Comparison of ENCODE assay signal across 12 cellular contexts in genomic region chr16:67661864-67662652, GRCh38. TPM values are rescaled to one million over a fixed set of nuclear protein-coding genes. Genes with fewer than 3 reads are reported as not detected.
A peak's percentile ranks its signal among the peaks of the same experiment; 100 is the strongest.
DNase-seq lines count a peak whose midpoint lies in the region; ATAC-seq, FAIRE-seq and TF ChIP-seq lines count a peak whose summit lies in the region.
"Had no signal": no experiment of that assay in that cellular context is flagged by ENCODE, and none has a peak within 500 bp of the region (broad histone marks: within the 10 kb centered on the region; RNA-seq: fewer than 3 reads in every experiment).

No MANE protein-coding gene starts in this region.

- H3K4me1 ChIP-seq in left ventricle myocardium inferior (peaks cover 47% of the 10 kb centered on the region), iPS-15b (ENCODE audit: control insufficient read depth, insufficient read depth, low read length) (peaks cover 4% of the 10 kb centered on the region)

- H3K27me3 ChIP-seq in left ventricle myocardium inferior (ENCODE audit: low read depth) = no peaks in the 10 kb centered on the region
- peaks cover 8% of the 10 kb centered on the region for H3K27me3 ChIP-seq in iPS-15b (ENCODE audit: control insufficient read depth, insufficient read depth, low read length)

- CTCF ChIA-PET in activated B cell treated with CpG ODN at 0.5 μM for 24 hours (lab: Charles Lee) = interaction anchor here (0.9 to 2.0 kb wide), 2 partner anchors 10 to 141 kb away, joined by 4 to 5 read pairs; no protein-coding TSS in a partner anchor

- intact Hi-C loops in left ventricle myocardium inferior (cut with micrococcal nuclease) (no loop called here), cardiac septum (cut with DNase I) (no loop called here), activated B cell treated with CpG ODN at 0.5 μM for 24 hours (cut with micrococcal nuclease) (loop anchor here (2.0 to 10.0 kb wide), 5 partner anchors 185 to 573 kb away; partner anchors contain the start of genes B3GNT9, CENPT, ESRP2 and FBXL8)

- H3K9ac ChIP-seq in iPS-15b (ENCODE audit: low read depth, low read length) = no peak overlapping the region

- peak overlapping the region; percentile 97 for H3K27ac ChIP-seq in left ventricle myocardium inferior (replicated peaks)

- no peak overlapping the region for H3K27ac Mint-ChIP-seq in activated B cell treated with CpG ODN at 0.5 μM for 24 hours
- peak overlapping the region; percentile 83 for H3K27ac Mint-ChIP-seq in stimulated activated naive B cell treated with anti-CD40 and anti-IgM and Interleukin-4, amounts not matched to agents 10 μg/mL and 1 μg/mL and 100 μg/mL, for 72 hours

- peaks cover 34% of the 10 kb centered on the region for H3K4me1 Mint-ChIP-seq in activated B cell treated with CpG ODN at 0.5 μM for 24 hours
- peaks cover 30 to 53% of the 10 kb centered on the region in 2 donors for H3K4me1 Mint-ChIP-seq in stimulated activated naive B cell treated with anti-CD40 and anti-IgM and Interleukin-4, amounts not matched to agents 10 μg/mL and 1 μg/mL and 100 μg/mL, for 72 hours

- H3K9me3 ChIP-seq in left ventricle myocardium inferior (replicated peaks) (no peaks in the 10 kb centered on the region), iPS-15b (ENCODE audit: control insufficient read depth, insufficient read depth, low read length) (no peaks in the 10 kb centered on the region)

- ATAC-seq in activated B cell treated with CpG ODN at 0.5 μM for 24 hours (ENCODE audit: low read depth) = no peak
- ATAC-seq in stimulated activated naive B cell treated with anti-CD40 and anti-IgM and Interleukin-4, amounts not matched to agents 10 μg/mL and 1 μg/mL and 100 μg/mL, for 72 hours (replicated peaks) = no peak

- DNase-seq in left ventricle myocardium inferior (no peak), cardiac septum (ENCODE audit: low spot score) (no peak), activated B cell treated with CpG ODN at 0.5 μM for 24 hours (no peak), NAMALWA (ENCODE audit: low spot score) (no peak), NCI-H748 treated with DMSO at 0.1 percent for 48 hours (lab: John Stamatoyannopoulos, UW) (no peak), urothelium cell line (ENCODE audit: low spot score) (no peak)
- DNase-seq in stimulated activated naive B cell treated with anti-CD40 and anti-IgM and Interleukin-4, amounts not matched to agents 10 μg/mL and 1 μg/mL and 100 μg/mL, for 72 hours = no peak
- DNase-seq: activated CD4-positive, CD25-positive, alpha-beta regulatory T cell; SHP77 treated with DMSO at 0.1 percent for 48 hours had no signal

- no peak overlapping the region for H3K4me3 ChIP-seq in left ventricle myocardium inferior
- H3K4me3 ChIP-seq in iPS-15b (ENCODE audit: low read depth, low read length) = peak overlapping the region; percentile 84
- H3K4me3 ChIP-seq: lung had no signal

- H3K27me3 Mint-ChIP-seq in activated B cell treated with CpG ODN at 0.5 μM for 24 hours = no peaks in the 10 kb centered on the region
- no peaks in the 10 kb centered on the region for H3K27me3 Mint-ChIP-seq in stimulated activated naive B cell treated with anti-CD40 and anti-IgM and Interleukin-4, amounts not matched to agents 10 μg/mL and 1 μg/mL and 100 μg/mL, for 72 hours

- peaks cover 15% of the 10 kb centered on the region for H3K36me3 ChIP-seq in left ventricle myocardium inferior
- peaks cover 9% of the 10 kb centered on the region for H3K36me3 ChIP-seq in iPS-15b (ENCODE audit: control insufficient read depth, insufficient read depth, low read length)

- peaks cover 14% of the 10 kb centered on the region for H3K36me3 Mint-ChIP-seq in activated B cell treated with CpG ODN at 0.5 μM for 24 hours (ENCODE audit: low read depth)
- peaks cover 13 to 23% of the 10 kb centered on the region in 2 donors for H3K36me3 Mint-ChIP-seq in stimulated activated naive B cell treated with anti-CD40 and anti-IgM and Interleukin-4, amounts not matched to agents 10 μg/mL and 1 μg/mL and 100 μg/mL, for 72 hours

- FAIRE-seq in urothelium cell line (lab: Jason Lieb, UNC) = no peak
- FAIRE-seq: H54 had no signal

- H3K9me3 Mint-ChIP-seq in activated B cell treated with CpG ODN at 0.5 μM for 24 hours = no peaks in the 10 kb centered on the region
- no peaks in the 10 kb centered on the region for H3K9me3 Mint-ChIP-seq in stimulated activated naive B cell treated with anti-CD40 and anti-IgM and Interleukin-4, amounts not matched to agents 10 μg/mL and 1 μg/mL and 100 μg/mL, for 72 hours

- POLR2A ChIA-PET in activated B cell treated with CpG ODN at 0.5 μM for 24 hours (lab: Charles Lee) = interaction anchor here (0.6 to 1.1 kb wide), 3 partner anchors 125 to 448 kb away, joined by 3 to 4 read pairs (median 3); partner anchors contain the start of gene RIPOR1

- no peak for TF ChIP-seq CTCF in left ventricle myocardium inferior (IDR thresholded peaks at IDR 0.05; ENCODE audit: borderline replicate concordance)
- no peak for TF ChIP-seq CTCF in activated B cell treated with CpG ODN at 0.5 μM for 24 hours (IDR thresholded peaks at IDR 0.05)

- peak overlapping the region; percentile 94 for H3K4me3 Mint-ChIP-seq in activated B cell treated with CpG ODN at 0.5 μM for 24 hours
- H3K4me3 Mint-ChIP-seq in stimulated activated naive B cell treated with anti-CD40 and anti-IgM and Interleukin-4, amounts not matched to agents 10 μg/mL and 1 μg/mL and 100 μg/mL, for 72 hours = peak overlapping the region; percentile 87 to 99

RNA-seq across cellular contexts. Expression of gene PARD6A, which starts 1.3 kb away (rescaled TPM):
- total RNA-seq in left ventricle myocardium inferior = 3.4 TPM
- 3.4 TPM for total RNA-seq in cardiac septum
- 5.9 and 6.0 TPM in 2 replicates for total RNA-seq in activated B cell treated with CpG ODN at 0.5 μM for 24 hours

RNA-seq across cellular contexts. Expression of gene ACD, which starts 2.0 kb away (rescaled TPM):
- total RNA-seq in left ventricle myocardium inferior (7.1 TPM), cardiac septum (9.3 TPM), activated B cell treated with CpG ODN at 0.5 μM for 24 hours (38.2 and 41.4 TPM in 2 replicates)

RNA-seq across cellular contexts. Expression of gene ENKD1, which starts 4.5 kb away (rescaled TPM):
- total RNA-seq in left ventricle myocardium inferior (9.6 TPM), cardiac septum (8.5 TPM), activated B cell treated with CpG ODN at 0.5 μM for 24 hours (8.9 and 9.5 TPM in 2 replicates)

RNA-seq across cellular contexts. Expression of gene C16orf86, which starts 4.6 kb away (rescaled TPM):
- 2.9 TPM for total RNA-seq in left ventricle myocardium inferior
- 5.6 TPM for total RNA-seq in cardiac septum
- 2.4 and 4.6 TPM in 2 replicates for total RNA-seq in activated B cell treated with CpG ODN at 0.5 μM for 24 hours

RNA-seq across cellular contexts. Expression of gene CARMIL2, which starts 17.1 kb away (rescaled TPM):
- total RNA-seq in left ventricle myocardium inferior (0.58 TPM), cardiac septum (0.40 TPM), activated B cell treated with CpG ODN at 0.5 μM for 24 hours (138 and 151 TPM in 2 replicates)
